In genomic region chrX:40571164-40571563, GRCh38 we compare ENCODE assay signal across 10 cellular contexts. TPM values are rescaled to one million over a fixed set of nuclear protein-coding genes. Genes with fewer than 3 reads are reported as not detected.
DNase-seq lines count a peak whose midpoint lies in the region; ATAC-seq and TF ChIP-seq lines count a peak whose summit lies in the region.
"Not testable (repeated sequence)": the region's sequence is repeated elsewhere in the genome, so short reads cannot be mapped to it uniquely, and the experiment has no call there.
"Had no signal": no experiment of that assay in that cellular context is flagged by ENCODE, and none has a peak within 500 bp of the region (broad histone marks: within the 10 kb centered on the region; RNA-seq: fewer than 3 reads in every experiment).

No MANE protein-coding gene starts in this region.

- H3K9ac ChIP-seq in OCI-LY1 (ENCODE audit: low read length); parathyroid adenoma: not testable (repeated sequence)

- peak overlapping the region; percentile 47; the same call in 1 of the 2 replicates for H3K4me2 ChIP-seq in OCI-LY1 (ENCODE audit: low read length)
- not testable (repeated sequence) for H3K4me2 ChIP-seq in parathyroid adenoma (ENCODE audit: low read length)

- not testable (repeated sequence) for H3K27ac ChIP-seq in CD4-positive, alpha-beta T cell (ENCODE audit: low read depth, low read length); OCI-LY1 (ENCODE audit: low read depth, low read length, poor library complexity, severe bottlenecking)
- H3K27ac ChIP-seq in parathyroid adenoma: peak overlapping the region; percentile 56

- H3K4me3 Mint-ChIP-seq in CD4-positive, alpha-beta T cell: peak overlapping the region; percentile 85
- peak overlapping the region; percentile 59 for H3K4me3 Mint-ChIP-seq in activated T-helper 1 cell treated with anti-CD3 and anti-CD28 coated beads, Interleukin-12 subunit alpha, Interleukin-12 subunit beta, Interleukin-2, Interleukin-4 antibody, amounts not matched to agents 30 ng/mL and 10 ng/mL and 1 ng/mL, durations not matched to agents 14 hours and 24 hours and 36 hours
- peak overlapping the region; percentile 61 for H3K4me3 Mint-ChIP-seq in central memory CD8-positive, alpha-beta T cell

- H3K9me3 Mint-ChIP-seq in CD4-positive, alpha-beta T cell; activated T-helper 1 cell treated with anti-CD3 and anti-CD28 coated beads, Interleukin-12 subunit alpha, Interleukin-12 subunit beta, Interleukin-2, Interleukin-4 antibody, amounts not matched to agents 30 ng/mL and 10 ng/mL and 1 ng/mL, durations not matched to agents 14 hours and 24 hours and 36 hours; central memory CD8-positive, alpha-beta T cell: not testable (repeated sequence)

- CTCF ChIA-PET in CD4-positive, alpha-beta T cell (lab: Charles Lee): interaction anchor here (1.2 kb wide), 1 partner anchor 27 kb away, joined by 4 read pairs; no protein-coding TSS in a partner anchor

- H3K36me3 Mint-ChIP-seq in CD4-positive, alpha-beta T cell (ENCODE audit: low read depth); activated T-helper 1 cell treated with anti-CD3 and anti-CD28 coated beads, Interleukin-12 subunit alpha, Interleukin-12 subunit beta, Interleukin-2, Interleukin-4 antibody, amounts not matched to agents 30 ng/mL and 10 ng/mL and 1 ng/mL, durations not matched to agents 14 hours and 24 hours and 36 hours (ENCODE audit: low read depth); central memory CD8-positive, alpha-beta T cell (ENCODE audit: insufficient read depth): not testable (repeated sequence)

- not testable (repeated sequence) for H4K20me1 ChIP-seq in OCI-LY1 (ENCODE audit: insufficient read depth, low read length)

- TF ChIP-seq CTCF in CD4-positive, alpha-beta T cell (IDR thresholded peaks at IDR 0.05); OCI-LY1 (IDR thresholded peaks at IDR 0.05; ENCODE audit: low read length); parathyroid adenoma (IDR thresholded peaks at IDR 0.05): not testable (repeated sequence)

- DNase-seq in CD4-positive, alpha-beta T cell: peak in 4 of 10 experiments; percentile 19 to 40 (median 28)
- peak; percentile 30 to 40 for DNase-seq in activated CD4-positive, alpha-beta T cell treated with anti-CD3 and anti-CD28 coated beads for 4 hours
- peak; percentile 20 for DNase-seq in activated T-helper 1 cell treated with anti-CD3 and anti-CD28 coated beads, Interleukin-12 subunit alpha, Interleukin-12 subunit beta, Interleukin-2, Interleukin-4 antibody, amounts not matched to agents 30 ng/mL and 10 ng/mL and 1 ng/mL, durations not matched to agents 14 hours and 24 hours and 36 hours (ENCODE audit: low spot score)
- DNase-seq in central memory CD8-positive, alpha-beta T cell (ENCODE audit: low spot score in 2 of 2): not testable (repeated sequence)
- DNase-seq in stimulated activated naive CD8-positive, alpha-beta T cell treated with anti-CD3 and anti-CD28 coated beads, Interleukin-15, Interleukin-2, amounts not matched to agents 100 U/mL and 50 U/mL, for 24 hours: peak; percentile 55

- POLR2A ChIA-PET in CD4-positive, alpha-beta T cell (lab: Charles Lee): interaction anchor here (0.7 to 2.2 kb wide), 3 partner anchors 10 to 22 kb away, joined by 4 to 13 read pairs (median 4); partner anchors contain the start of gene ATP6AP2

- H2AFZ ChIP-seq in OCI-LY1 (ENCODE audit: low read length): not testable (repeated sequence)
- peak overlapping the region; percentile 67 for H2AFZ ChIP-seq in parathyroid adenoma

- H3K4me3 ChIP-seq in OCI-LY1 (ENCODE audit: low read depth, low read length, poor library complexity, severe bottlenecking): peak overlapping the region; percentile 42
- not testable (repeated sequence) for H3K4me3 ChIP-seq in parathyroid adenoma (ENCODE audit: low read depth, low read length)

- H3K4me1 ChIP-seq in OCI-LY1 (ENCODE audit: insufficient read depth, low read length, severe bottlenecking); parathyroid adenoma: not testable (repeated sequence)

- H3K9me3 ChIP-seq in CD4-positive, alpha-beta T cell (ENCODE audit: control insufficient read depth, low read length); OCI-LY1 (ENCODE audit: low read length); parathyroid adenoma (ENCODE audit: control insufficient read depth, low read length): not testable (repeated sequence)

- not testable (repeated sequence) for H3K27me3 Mint-ChIP-seq in CD4-positive, alpha-beta T cell; activated T-helper 1 cell treated with anti-CD3 and anti-CD28 coated beads, Interleukin-12 subunit alpha, Interleukin-12 subunit beta, Interleukin-2, Interleukin-4 antibody, amounts not matched to agents 30 ng/mL and 10 ng/mL and 1 ng/mL, durations not matched to agents 14 hours and 24 hours and 36 hours (ENCODE audit: insufficient read depth); central memory CD8-positive, alpha-beta T cell

- H3K79me2 ChIP-seq in OCI-LY1 (ENCODE audit: insufficient read depth, low read length); parathyroid adenoma: not testable (repeated sequence)

- H3K4me1 Mint-ChIP-seq in CD4-positive, alpha-beta T cell (ENCODE audit: low read depth): peaks cover 24% of the 10 kb centered on the region
- H3K4me1 Mint-ChIP-seq in activated T-helper 1 cell treated with anti-CD3 and anti-CD28 coated beads, Interleukin-12 subunit alpha, Interleukin-12 subunit beta, Interleukin-2, Interleukin-4 antibody, amounts not matched to agents 30 ng/mL and 10 ng/mL and 1 ng/mL, durations not matched to agents 14 hours and 24 hours and 36 hours (ENCODE audit: low read depth): peaks cover 18% of the 10 kb centered on the region
- H3K4me1 Mint-ChIP-seq in central memory CD8-positive, alpha-beta T cell: not testable (repeated sequence)

- H3K9me2 ChIP-seq in OCI-LY1 (ENCODE audit: low read depth, low read length): not testable (repeated sequence)

- H3K27me3 ChIP-seq in CD4-positive, alpha-beta T cell (ENCODE audit: control insufficient read depth, insufficient read depth, low read length); OCI-LY1 (ENCODE audit: insufficient read depth, low read length); parathyroid adenoma (ENCODE audit: control insufficient read depth, insufficient read depth, low read length): not testable (repeated sequence)

- not testable (repeated sequence) for H3K36me3 ChIP-seq in OCI-LY1 (ENCODE audit: insufficient read depth, low read length); parathyroid adenoma (ENCODE audit: control insufficient read depth, insufficient read depth, low read length)

- H3K27ac Mint-ChIP-seq in CD4-positive, alpha-beta T cell: peak overlapping the region; percentile 82
- H3K27ac Mint-ChIP-seq in activated T-helper 1 cell treated with anti-CD3 and anti-CD28 coated beads, Interleukin-12 subunit alpha, Interleukin-12 subunit beta, Interleukin-2, Interleukin-4 antibody, amounts not matched to agents 30 ng/mL and 10 ng/mL and 1 ng/mL, durations not matched to agents 14 hours and 24 hours and 36 hours: peak overlapping the region; percentile 80
- peak overlapping the region; percentile 64 for H3K27ac Mint-ChIP-seq in central memory CD8-positive, alpha-beta T cell (ENCODE audit: low read depth)

- not testable (repeated sequence) for H3F3A ChIP-seq in OCI-LY1 (ENCODE audit: insufficient read depth, low read length)

- intact Hi-C loops in CD4-positive, alpha-beta T cell (cut with DNase I, micrococcal nuclease): not testable (repeated sequence)
- intact Hi-C loops in activated T-helper 1 cell treated with anti-CD3 and anti-CD28 coated beads, Interleukin-12 subunit alpha, Interleukin-12 subunit beta, Interleukin-2, Interleukin-4 antibody, amounts not matched to agents 30 ng/mL and 10 ng/mL and 1 ng/mL, durations not matched to agents 14 hours and 24 hours and 36 hours (cut with micrococcal nuclease): loop anchor here (1.0 kb wide), 1 partner anchor 9 kb away; the partner anchor contains the start of gene ATP6AP2

- ATAC-seq in CD4-positive, alpha-beta T cell (ENCODE audit: poor library complexity): peak; percentile 49
- peak; percentile 2 for ATAC-seq in GM21529 (IDR thresholded peaks at IDR 0.05; ENCODE audit: unreplicated experiment)
- ATAC-seq in central memory CD8-positive, alpha-beta T cell (replicated peaks; ENCODE audit: extremely low read depth, poor library complexity, severe bottlenecking): not testable (repeated sequence)
- ATAC-seq in stimulated activated naive CD8-positive, alpha-beta T cell treated with anti-CD3 and anti-CD28 coated beads, Interleukin-15, Interleukin-2, amounts not matched to agents 100 U/mL and 50 U/mL, for 24 hours: peak; percentile 43

RNA-seq across cellular contexts. Expression of gene ATP6AP2, which starts 9.6 kb away (rescaled TPM):
- total RNA-seq in CD4-positive, alpha-beta T cell: 10 to 100 TPM; 73.8 to 78.7 TPM
- total RNA-seq in activated T-helper 1 cell treated with anti-CD3 and anti-CD28 coated beads, Interleukin-12 subunit alpha, Interleukin-12 subunit beta, Interleukin-2, Interleukin-4 antibody, amounts not matched to agents 30 ng/mL and 10 ng/mL and 1 ng/mL, durations not matched to agents 14 hours and 24 hours and 36 hours: 65.4 and 67.1 TPM in 2 replicates

RNA-seq across cellular contexts. Expression of gene MPC1L, which starts 52.1 kb away (rescaled TPM):
- total RNA-seq in CD4-positive, alpha-beta T cell: not detected
- total RNA-seq in activated T-helper 1 cell treated with anti-CD3 and anti-CD28 coated beads, Interleukin-12 subunit alpha, Interleukin-12 subunit beta, Interleukin-2, Interleukin-4 antibody, amounts not matched to agents 30 ng/mL and 10 ng/mL and 1 ng/mL, durations not matched to agents 14 hours and 24 hours and 36 hours: not detected in 2 replicates
- total RNA-seq: left ventricle myocardium superior, ureter had no signal
